17 cellular contexts compared by ENCODE assay signal in genomic region chrX:40694833-40695232, GRCh38.
"Had no signal": no experiment of that assay in that cellular context is flagged by ENCODE, and none has a peak within 500 bp of the region (broad histone marks: within the 10 kb centered on the region; RNA-seq: fewer than 3 reads in every experiment).

No MANE protein-coding gene starts in this region.

- H3K4me3 Mint-ChIP-seq: activated CD4-positive, alpha-beta memory T cell treated with anti-CD3 and anti-CD28 coated beads for 36 hours; activated CD4-positive, alpha-beta T cell treated with anti-CD3 and anti-CD28 coated beads for 36 hours; activated naive CD8-positive, alpha-beta T cell; immature natural killer cell; neural crest cell; stimulated activated effector memory CD8-positive, alpha-beta T cell treated with anti-CD3 and anti-CD28 coated beads, Interleukin-12 subunit alpha, Interleukin-12 subunit beta, amount 100 ng/mL, for 72 hours had no signal

- H3K27ac ChIP-seq: esophagus muscularis mucosa, foreskin keratinocyte, lower lobe of right lung, sigmoid colon, VCaP had no signal

- H3K27ac Mint-ChIP-seq: activated CD4-positive, alpha-beta memory T cell treated with anti-CD3 and anti-CD28 coated beads for 36 hours; activated CD4-positive, alpha-beta T cell treated with anti-CD3 and anti-CD28 coated beads for 36 hours; activated naive CD8-positive, alpha-beta T cell; stimulated activated effector memory CD8-positive, alpha-beta T cell treated with anti-CD3 and anti-CD28 coated beads, Interleukin-12 subunit alpha, Interleukin-12 subunit beta, amount 100 ng/mL, for 72 hours had no signal

- H3K9me3 Mint-ChIP-seq: activated CD4-positive, alpha-beta memory T cell treated with anti-CD3 and anti-CD28 coated beads for 36 hours; immature natural killer cell; neural crest cell; stimulated activated effector memory CD8-positive, alpha-beta T cell treated with anti-CD3 and anti-CD28 coated beads, Interleukin-12 subunit alpha, Interleukin-12 subunit beta, amount 100 ng/mL, for 72 hours had no signal

- H3K36me3 Mint-ChIP-seq: activated naive CD8-positive, alpha-beta T cell had no signal

- H3K4me3 ChIP-seq: esophagus muscularis mucosa, lower lobe of right lung, sigmoid colon had no signal

- ATAC-seq: activated CD4-positive, alpha-beta T cell treated with anti-CD3 and anti-CD28 coated beads for 36 hours; foreskin keratinocyte; left colon; lower lobe of right lung; stimulated activated effector memory CD8-positive, alpha-beta T cell treated with anti-CD3 and anti-CD28 coated beads, Interleukin-12 subunit alpha, Interleukin-12 subunit beta, amount 100 ng/mL, for 72 hours had no signal

- H3K27me3 Mint-ChIP-seq: activated CD4-positive, alpha-beta memory T cell treated with anti-CD3 and anti-CD28 coated beads for 36 hours; activated CD4-positive, alpha-beta T cell treated with anti-CD3 and anti-CD28 coated beads for 36 hours; activated naive CD8-positive, alpha-beta T cell had no signal

- H3K4me1 ChIP-seq: foreskin keratinocyte, lower lobe of right lung, sigmoid colon had no signal

- H3K9me3 ChIP-seq: lower lobe of right lung, sigmoid colon, SK-N-SH had no signal

- H3K9me2 ChIP-seq: SK-N-SH had no signal

- H3K9ac ChIP-seq: SK-N-SH had no signal

- H3K4me1 Mint-ChIP-seq: activated CD4-positive, alpha-beta T cell treated with anti-CD3 and anti-CD28 coated beads for 36 hours; immature natural killer cell; neural crest cell; stimulated activated effector memory CD8-positive, alpha-beta T cell treated with anti-CD3 and anti-CD28 coated beads, Interleukin-12 subunit alpha, Interleukin-12 subunit beta, amount 100 ng/mL, for 72 hours had no signal

- DNase-seq: activated CD4-positive, alpha-beta memory T cell treated with anti-CD3 and anti-CD28 coated beads for 36 hours; activated CD4-positive, alpha-beta T cell treated with anti-CD3 and anti-CD28 coated beads for 36 hours; activated gamma-delta T cell; activated T-cell treated with anti-CD3 and anti-CD28 coated beads, Interleukin-2, amount 50 U/mL, for 48 hours; amygdala; head of caudate nucleus; immature natural killer cell; left colon; lower lobe of right lung; sigmoid colon; SK-N-SH had no signal

- H3K4me2 ChIP-seq: SK-N-SH had no signal

- H3K27me3 ChIP-seq: esophagus muscularis mucosa, foreskin keratinocyte, sigmoid colon had no signal
